ENCODE assay signal across 8 cellular contexts in genomic region chr16:67843343-67843765, GRCh38. TPM values are rescaled to one million over a fixed set of nuclear protein-coding genes. Genes with fewer than 3 reads are reported as not detected.
DNase-seq lines count a peak whose midpoint lies in the region; ATAC-seq and TF ChIP-seq lines count a peak whose summit lies in the region.

No MANE protein-coding gene starts in this region.

- H3K36me3 Mint-ChIP-seq in chondrocyte (ENCODE audit: low read depth), result no peaks in the 10 kb centered on the region
- H3K36me3 Mint-ChIP-seq in naive thymus-derived CD8-positive, alpha-beta T cell, result no peaks in the 10 kb centered on the region

- peak overlapping the region; percentile 64; the same call in 1 of the 2 replicates for H2AFZ ChIP-seq in KMS-11 (ENCODE audit: low read depth)

- H3K4me2 ChIP-seq in KMS-11, result peak overlapping the region; percentile 88

- POLR2A ChIA-PET in BJ (lab: Charles Lee), result no interaction called here
- POLR2A ChIA-PET in naive thymus-derived CD8-positive, alpha-beta T cell (lab: Charles Lee), result interaction anchor here (0.6 to 3.1 kb wide), 18 partner anchors 10 to 442 kb away, joined by 3 to 15 read pairs (median 4); partner anchors contain the start of genes EDC4, NFATC3, PSMB10 and RANBP10

- no peaks in the 10 kb centered on the region for H3K27me3 Mint-ChIP-seq in chondrocyte (ENCODE audit: low read depth)
- H3K27me3 Mint-ChIP-seq in naive thymus-derived CD8-positive, alpha-beta T cell, result no peaks in the 10 kb centered on the region

- peak overlapping the region; percentile 92 for H3K27ac Mint-ChIP-seq in chondrocyte (ENCODE audit: unreplicated experiment)
- H3K27ac Mint-ChIP-seq in naive thymus-derived CD8-positive, alpha-beta T cell, result peak overlapping the region; percentile 83 to 97 (median 96)

- H4K20me1 ChIP-seq in KMS-11 (ENCODE audit: insufficient read depth), result no peaks in the 10 kb centered on the region

- H3K27me3 ChIP-seq in BJ (ENCODE audit: control insufficient read depth, insufficient read depth, low read length) (no peaks in the 10 kb centered on the region), KMS-11 (ENCODE audit: insufficient read depth, low read depth) (no peaks in the 10 kb centered on the region)

- CTCF ChIA-PET in BJ (lab: Yijun Ruan, JAX), result interaction anchor here (0.5 to 3.2 kb wide), 10 partner anchors 19 to 329 kb away, joined by 3 to 17 read pairs (median 4); partner anchors contain the start of genes EDC4 and PSMB10

- TF ChIP-seq CTCF in BJ (IDR thresholded peaks at IDR 0.05; ENCODE audit: insufficient read depth, low read depth, low read length), result no peak
- TF ChIP-seq CTCF in KMS-11 (conservative IDR thresholded peaks at IDR 0.05; ENCODE audit: low read depth, low read length), result no peak
- peak; percentile 35 for TF ChIP-seq CTCF in chondrocyte (IDR thresholded peaks at IDR 0.05)

- H3K4me3 ChIP-seq in BJ (ENCODE audit: low read depth, low read length) (peak overlapping the region; percentile 94), KMS-11 (IDR thresholded peaks at IDR 0.05; ENCODE audit: insufficient read depth, low read depth, low read length) (no peak overlapping the region)

- H3K27ac ChIP-seq in KMS-11, result peak overlapping the region; percentile 72; the same call in 1 of the 2 replicates

- peaks cover 47% of the 10 kb centered on the region for H3K4me1 Mint-ChIP-seq in chondrocyte (ENCODE audit: low read depth)
- peaks cover 15 to 51% (median 45%) of the 10 kb centered on the region in 4 donors for H3K4me1 Mint-ChIP-seq in naive thymus-derived CD8-positive, alpha-beta T cell

- peak overlapping the region; percentile 91 for H3K4me3 Mint-ChIP-seq in chondrocyte (ENCODE audit: unreplicated experiment)
- H3K4me3 Mint-ChIP-seq in naive thymus-derived CD8-positive, alpha-beta T cell, result peak overlapping the region; percentile 93 to 96 (median 96)

- H3K9ac ChIP-seq in KMS-11, result peak overlapping the region; percentile 57; the same call in 1 of the 2 replicates

- DNase-seq in BJ (ENCODE audit: low read depth), result no peak
- DNase-seq in chondrocyte (ENCODE audit: low spot score), result no peak
- DNase-seq in naive thymus-derived CD8-positive, alpha-beta T cell, result peak in 2 of 10 donors; percentile 37 to 81
- DNase-seq in globus pallidus (ENCODE audit: low spot score), result no peak

- peaks cover 44% of the 10 kb centered on the region for H3K79me2 ChIP-seq in KMS-11 (ENCODE audit: insufficient read depth, low read depth)

- H3K36me3 ChIP-seq in BJ (ENCODE audit: control insufficient read depth, insufficient read depth, low read length) (no peaks in the 10 kb centered on the region), KMS-11 (ENCODE audit: insufficient read depth) (no peaks in the 10 kb centered on the region)

- H3K4me1 ChIP-seq in KMS-11 (ENCODE audit: low read depth, poor library complexity, severe bottlenecking), result peaks cover 34% of the 10 kb centered on the region

- no peak for ATAC-seq in naive thymus-derived CD8-positive, alpha-beta T cell
- no peak for ATAC-seq in GM19467 (IDR thresholded peaks at IDR 0.05; ENCODE audit: unreplicated experiment)
- no peak for ATAC-seq in HG02885 (IDR thresholded peaks at IDR 0.05; ENCODE audit: poor library complexity, unreplicated experiment)
- no peak for ATAC-seq in GM21529 (IDR thresholded peaks at IDR 0.05; ENCODE audit: unreplicated experiment)

- no peaks in the 10 kb centered on the region for H3K9me3 Mint-ChIP-seq in chondrocyte (ENCODE audit: low read depth)
- H3K9me3 Mint-ChIP-seq in naive thymus-derived CD8-positive, alpha-beta T cell, result no peaks in the 10 kb centered on the region

RNA-seq across cellular contexts. Expression of gene THAP11, which starts 1.2 kb away (rescaled TPM):
- 20.1 and 25.8 TPM in 2 replicates for polyA plus RNA-seq in BJ (2011; rRNA removed)
- polyA minus RNA-seq in BJ (2011; rRNA and poly(A)+ RNA removed), result 8.1 and 12.3 TPM in 2 replicates
- total RNA-seq in chondrocyte, result 25.3 to 26.3 TPM (median 25.7 TPM) in 3 replicates
- 10 to 100 TPM; 63.8 to 63.9 TPM for total RNA-seq in naive thymus-derived CD8-positive, alpha-beta T cell
- polyA plus RNA-seq in naive thymus-derived CD8-positive, alpha-beta T cell, result 100 to 1,000 TPM; 132 to 158 (median 143) TPM

RNA-seq across cellular contexts. Expression of gene NUTF2, which starts 3.4 kb away (rescaled TPM):
- polyA plus RNA-seq in BJ (2011; rRNA removed), result 173 and 230 TPM in 2 replicates
- 288 and 396 TPM in 2 replicates for polyA minus RNA-seq in BJ (2011; rRNA and poly(A)+ RNA removed)
- 131 to 147 TPM (median 135 TPM) in 3 replicates for total RNA-seq in chondrocyte
- total RNA-seq in naive thymus-derived CD8-positive, alpha-beta T cell, result 10 to 100 TPM; 37.0 to 40.6 TPM
- 100 to 1,000 TPM; 109 to 124 (median 114) TPM for polyA plus RNA-seq in naive thymus-derived CD8-positive, alpha-beta T cell

RNA-seq across cellular contexts. Expression of gene CENPT, which starts 4.1 kb away (rescaled TPM):
- polyA plus RNA-seq in BJ (2011; rRNA removed), result 26.2 and 42.4 TPM in 2 replicates
- polyA minus RNA-seq in BJ (2011; rRNA and poly(A)+ RNA removed), result 25.1 and 44.8 TPM in 2 replicates
- total RNA-seq in chondrocyte, result 50.5 to 58.3 TPM (median 52.8 TPM) in 3 replicates
- 100 to 1,000 TPM; 108 to 117 TPM for total RNA-seq in naive thymus-derived CD8-positive, alpha-beta T cell
- 10 to 100 TPM; 11.8 to 17.8 (median 13.1) TPM for polyA plus RNA-seq in naive thymus-derived CD8-positive, alpha-beta T cell

RNA-seq across cellular contexts. Expression of gene EDC4, which starts 29.5 kb away (rescaled TPM):
- polyA plus RNA-seq in BJ (2011; rRNA removed), result 19.9 and 27.4 TPM in 2 replicates
- 68.5 and 68.9 TPM in 2 replicates for polyA minus RNA-seq in BJ (2011; rRNA and poly(A)+ RNA removed)
- 67.6 to 77.2 TPM (median 67.9 TPM) in 3 replicates for total RNA-seq in chondrocyte
- 100 to 1,000 TPM; 123 to 136 TPM for total RNA-seq in naive thymus-derived CD8-positive, alpha-beta T cell
- 10 to 100 TPM; 22.7 to 44.0 (median 40.8) TPM for polyA plus RNA-seq in naive thymus-derived CD8-positive, alpha-beta T cell

RNA-seq across cellular contexts. Expression of gene TSNAXIP1, which starts 36.7 kb away (rescaled TPM):
- polyA plus RNA-seq in BJ (2011; rRNA removed), result 0.96 and 1.6 TPM in 2 replicates
- 0.26 and 0.62 TPM in 2 replicates for polyA minus RNA-seq in BJ (2011; rRNA and poly(A)+ RNA removed)
- 1.8 to 3.1 TPM (median 2.3 TPM) in 3 replicates for total RNA-seq in chondrocyte
- total RNA-seq in naive thymus-derived CD8-positive, alpha-beta T cell, result 1 to 10 TPM; 1.0 to 1.2 TPM
- under 1 TPM in 1 of 3 donors, not detected in 2; 0.14 TPM for polyA plus RNA-seq in naive thymus-derived CD8-positive, alpha-beta T cell
